24 cellular contexts compared by ENCODE assay signal in the genomic region with DNA sequence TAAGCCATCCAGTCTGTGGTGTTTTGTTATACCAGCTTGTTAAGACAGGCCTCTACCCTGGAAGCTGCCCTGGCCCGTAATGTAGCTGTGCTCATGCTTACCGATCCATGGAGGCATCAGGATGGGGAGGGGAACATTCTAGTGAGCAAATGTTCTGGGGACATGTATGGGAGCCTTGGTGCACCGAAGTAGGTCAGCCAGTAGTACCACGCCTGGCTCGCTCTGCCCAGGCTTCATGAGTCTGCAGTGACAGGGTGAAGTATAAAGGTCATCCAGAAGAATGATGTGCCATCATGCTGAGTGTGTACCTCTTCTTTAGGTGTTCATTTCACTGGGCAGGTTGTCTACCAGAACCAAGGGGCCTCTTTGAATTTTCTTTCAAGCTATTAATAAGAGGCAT. TPM values are rescaled to one million over a fixed set of nuclear protein-coding genes. Genes with fewer than 3 reads are reported as not detected.
DNase-seq lines count a peak whose midpoint lies in the region; ATAC-seq, FAIRE-seq and TF ChIP-seq lines count a peak whose summit lies in the region.
"Had no signal": no experiment of that assay in that cellular context is flagged by ENCODE, and none has a peak within 500 bp of the region (broad histone marks: within the 10 kb centered on the region; RNA-seq: fewer than 3 reads in every experiment).

No MANE protein-coding gene starts in this region.

- H3K36me3 ChIP-seq in KMS-11 (ENCODE audit: insufficient read depth) (no peaks in the 10 kb centered on the region), GM12878 (ENCODE audit: control insufficient read depth in 2 of 2, insufficient read depth in 2 of 2, low read length in 1 of 2) (peaks cover 0 to 9% of the 10 kb centered on the region in 2 experiments; a peak in 2 of 4 replicates)
- H3K36me3 ChIP-seq: BLaER1, HAP-1, MG63 had no signal

- intact Hi-C loops in GM12878 (cut with micrococcal nuclease; ENCODE audit: unreplicated experiment) = loop anchor here (10.0 kb wide), 1 partner anchor 1128 kb away; no protein-coding TSS in a partner anchor

- ATAC-seq in GM12878 (no peak), GM18520 (IDR thresholded peaks at IDR 0.05; ENCODE audit: unreplicated experiment) (no peak)
- no peak for ATAC-seq in stimulated activated memory B cell treated with anti-CD40 and anti-IgM and Interleukin-4, amounts not matched to agents 10 μg/mL and 1 μg/mL and 100 μg/mL, for 72 hours
- ATAC-seq: SK-N-SH treated with all-trans-retinoic acid at 6 μM for 48 hours had no signal

- H3K4me3 Mint-ChIP-seq in stimulated activated memory B cell treated with anti-CD40 and anti-IgM and Interleukin-4, amounts not matched to agents 10 μg/mL and 1 μg/mL and 100 μg/mL, for 72 hours = peak overlapping the region; percentile 46
- H3K4me3 Mint-ChIP-seq: CD4-positive, alpha-beta memory T cell had no signal

- no peak for FAIRE-seq in GM12878 (lab: Jason Lieb, UNC)
- FAIRE-seq: A204.1 had no signal

- H3K27me3 Mint-ChIP-seq in stimulated activated memory B cell treated with anti-CD40 and anti-IgM and Interleukin-4, amounts not matched to agents 10 μg/mL and 1 μg/mL and 100 μg/mL, for 72 hours = no peaks in the 10 kb centered on the region
- H3K27me3 Mint-ChIP-seq: CD4-positive, alpha-beta memory T cell had no signal

- CTCF ChIA-PET in GM12878 (lab: Yijun Ruan, JAX) = interaction anchor here (1.0 to 4.0 kb wide), 4 partner anchors 8 to 57 kb away, joined by 3 to 26 read pairs (median 7); no protein-coding TSS in a partner anchor

- in situ Hi-C loops in GM12878 (cut with MboI) = loop anchor here (25.0 kb wide), 1 partner anchor 1195 kb away; no protein-coding TSS in a partner anchor

- H3K4me2 ChIP-seq in KMS-11 (peak overlapping the region; percentile 99), GM12878 (ENCODE audit: control insufficient read depth, insufficient read depth) (peak overlapping the region; percentile 62)
- H3K4me2 ChIP-seq: BLaER1 had no signal

- H3K4me3 ChIP-seq in GM12865 (ENCODE audit: low read depth, low read length) = peak overlapping the region; percentile 57
- H3K4me3 ChIP-seq in KMS-11 (IDR thresholded peaks at IDR 0.05; ENCODE audit: insufficient read depth, low read depth, low read length) = peak overlapping the region; percentile 15
- peak overlapping the region; percentile 42; the same call in 1 of the 2 replicates for H3K4me3 ChIP-seq in GM12878
- H3K4me3 ChIP-seq: BLaER1, GM23248, HAP-1, MG63 had no signal

- peak; percentile 36; the same call in 1 of the 2 replicates for TF ChIP-seq POLR2A in GM12878 (IDR thresholded peaks at IDR 0.05; ENCODE audit: low read depth, low read length)

- H3K9ac ChIP-seq in KMS-11 (peak overlapping the region; percentile 45; the same call in 1 of the 2 replicates), GM12878 (ENCODE audit: control insufficient read depth, insufficient read depth, low read length) (0 out of 2 replicates have a peak overlapping the region, but pooled peaks have one; percentile 54)
- H3K9ac ChIP-seq: BLaER1, GM23248 had no signal

- TF ChIP-seq EP300 in GM12878 (IDR thresholded peaks at IDR 0.05; ENCODE audit: borderline replicate concordance in 1 of 2, control insufficient read depth in 1 of 2, low read depth in 2 of 2, low read length in 2 of 2) = no peak

- peak overlapping the region; percentile 96 for H3K27ac ChIP-seq in KMS-11
- H3K27ac ChIP-seq in GM12878 (ENCODE audit: control insufficient read depth, insufficient read depth) = peak overlapping the region; percentile 69
- H3K27ac ChIP-seq: BLaER1, GM23248 had no signal

- H3K79me2 ChIP-seq in KMS-11 (ENCODE audit: insufficient read depth, low read depth) (peaks cover 50% of the 10 kb centered on the region; the same call in 1 of the 2 replicates), GM12878 (ENCODE audit: control insufficient read depth, insufficient read depth, low read length) (peaks cover 96% of the 10 kb centered on the region)

- H4K20me1 ChIP-seq in KMS-11 (ENCODE audit: insufficient read depth) = no peaks in the 10 kb centered on the region
- H4K20me1 ChIP-seq in GM12878 (ENCODE audit: control insufficient read depth, insufficient read depth) = no peaks in the 10 kb centered on the region
- H4K20me1 ChIP-seq: BLaER1 had no signal

- peak overlapping the region; percentile 84 for H3K27ac Mint-ChIP-seq in stimulated activated memory B cell treated with anti-CD40 and anti-IgM and Interleukin-4, amounts not matched to agents 10 μg/mL and 1 μg/mL and 100 μg/mL, for 72 hours

- RAD21 ChIA-PET in GM12878 (lab: Charles Lee; ENCODE audit: unreplicated experiment) = interaction anchor here (1.0 to 15.9 kb wide), 3 partner anchors 13 to 107 kb away, joined by 3 to 222 read pairs (median 6); a partner anchor contains a TSS

- H3K9me3 ChIP-seq in GM12878 (replicated peaks; ENCODE audit: control insufficient read depth, insufficient read depth, low read length) = no peaks in the 10 kb centered on the region
- H3K9me3 ChIP-seq: HAP-1, MG63 had no signal

- no peak for TF ChIP-seq RAD21 in GM12878 (IDR thresholded peaks at IDR 0.05; ENCODE audit: insufficient read depth, low read depth, low read length)

- no TSS peak for BruUV-seq in GM12878 (replicated peaks; lab: Mats Ljungman, UMichigan)

- no peaks in the 10 kb centered on the region for H3K9me3 Mint-ChIP-seq in stimulated activated memory B cell treated with anti-CD40 and anti-IgM and Interleukin-4, amounts not matched to agents 10 μg/mL and 1 μg/mL and 100 μg/mL, for 72 hours
- H3K9me3 Mint-ChIP-seq: CD4-positive, alpha-beta memory T cell had no signal

- peak; percentile 38 for DNase-seq in GM12865 (ENCODE audit: low read depth)
- DNase-seq in GM12878 (ENCODE audit: low read depth, low spot score) = no peak
- DNase-seq in HT-29 (ENCODE audit: low spot score) = no peak
- no peak for DNase-seq in NCI-H69 (lab: John Stamatoyannopoulos, UW)
- DNase-seq: CD4-positive, alpha-beta memory T cell; DMS153; GM23248; Kasumi-1; MG63; NCI-H1092 treated with DMSO at 0.1 percent for 48 hours; NCI-H146; NCI-H2029 treated with DMSO at 0.1 percent for 48 hours; NCI-H2171 treated with DMSO at 0.1 percent for 48 hours; NCI-H446; NK-92 treated with Interleukin-12 subunit alpha and Interleukin-12 subunit beta, amount 100 ng/mL, for 24 hours; OCI-M1; SIG-M5 had no signal

- no peak for TF ChIP-seq CTCF in GM12865 (IDR thresholded peaks at IDR 0.05; ENCODE audit: insufficient read depth, low read depth, low read length, missing control alignments)
- TF ChIP-seq CTCF in KMS-11 (conservative IDR thresholded peaks at IDR 0.05; ENCODE audit: low read depth, low read length) = no peak
- TF ChIP-seq CTCF in GM12878 (IDR thresholded peaks at IDR 0.05 in 2 of 3, conservative IDR thresholded peaks at IDR 0.05 in 1 of 3; ENCODE audit: control insufficient read depth in 2 of 3, extremely low read depth in 1 of 3, insufficient read depth in 1 of 3, low read depth in 3 of 3, low read length in 3 of 3) = no peak

- POLR2A ChIA-PET in GM12878 (lab: Charles Lee) = interaction anchor here (1.1 to 3.3 kb wide), 4 partner anchors 10 to 38 kb away, joined by 3 to 36 read pairs (median 14); a partner anchor contains a TSS

- SMC1A ChIA-PET in GM12878 (lab: Charles Lee; ENCODE audit: uncharacterized antibody, unreplicated experiment) = interaction anchor here (1.3 to 15.4 kb wide), 5 partner anchors 10 to 90 kb away, joined by 3 to 258 read pairs (median 11); a partner anchor contains a TSS

- WGBS in GM12878 (ENCODE audit: insufficient coverage, insufficient replicate concordance, low lambda C conversion rate, missing lambda C conversion rate) = 54% methylated on average over 5 of the region's 5 CpGs

- H3K4me1 ChIP-seq in KMS-11 (ENCODE audit: low read depth, poor library complexity, severe bottlenecking) = peaks cover 97% of the 10 kb centered on the region
- H3K4me1 ChIP-seq in GM12878 (ENCODE audit: control insufficient read depth, insufficient read depth, low read length) = peaks cover 77% of the 10 kb centered on the region
- H3K4me1 ChIP-seq: HAP-1 had no signal

- peaks cover 83% of the 10 kb centered on the region for H3K4me1 Mint-ChIP-seq in stimulated activated memory B cell treated with anti-CD40 and anti-IgM and Interleukin-4, amounts not matched to agents 10 μg/mL and 1 μg/mL and 100 μg/mL, for 72 hours

- peaks cover 21% of the 10 kb centered on the region for H3K36me3 Mint-ChIP-seq in stimulated activated memory B cell treated with anti-CD40 and anti-IgM and Interleukin-4, amounts not matched to agents 10 μg/mL and 1 μg/mL and 100 μg/mL, for 72 hours

- H2AFZ ChIP-seq in KMS-11 (ENCODE audit: low read depth) = no peak overlapping the region
- no peak overlapping the region for H2AFZ ChIP-seq in GM12878 (ENCODE audit: control insufficient read depth, low read depth, low read length)
- H2AFZ ChIP-seq: GM23248 had no signal

- no peaks in the 10 kb centered on the region for H3K27me3 ChIP-seq in KMS-11 (ENCODE audit: insufficient read depth, low read depth)
- H3K27me3 ChIP-seq in GM12878 (replicated peaks in 1 of 2; ENCODE audit: control insufficient read depth in 2 of 2, insufficient read depth in 2 of 2, low read length in 1 of 2) = no peaks in the 10 kb centered on the region
- H3K27me3 ChIP-seq: BLaER1, MG63 had no signal

TF ChIP-seq in GM12878, 131 proteins besides CTCF, POLR2A, EP300 and RAD21:
- 0 out of 2 replicates have a peak, but pooled peaks have one; percentile 11 for TF ChIP-seq POLR2AphosphoS2 (IDR thresholded peaks at IDR 0.05; ENCODE audit: low read depth, low read length)
- no peak for TF ChIP-seq NFXL1 (IDR thresholded peaks at IDR 0.05; ENCODE audit: borderline replicate concordance)
TF ChIP-seq in GM12878: peak in this region for 1.

RNA-seq across cellular contexts. Expression of a gene that starts 16.3 kb away (rescaled TPM):
- 228 and 235 TPM in 2 replicates for total RNA-seq in GM12878 (2013; cell fraction: nucleolus; rRNA removed)
- total RNA-seq in GM12878 (2014; rRNA removed) (106 and 107 TPM in 2 replicates), GM12878 (2014; rRNA removed; fragmentation: Illumina TruSeq; extraction: Trizol) (88.8 and 91.2 TPM in 2 replicates), GM12878 (2021) (61.7 and 64.5 TPM in 2 replicates)
- 104 TPM for polyA plus RNA-seq in GM12878 (2011; ENCODE audit: low read depth)
- polyA plus RNA-seq in GM12878 (2011; rRNA removed) (42.2 and 46.6 TPM in 2 replicates), GM12878 (2014; fragmentation: Illumina TruSeq; extraction: Trizol) (72.9 and 79.7 TPM in 2 replicates), GM12878 (2014; fragmentation: Nextera tagmentation; extraction: Ambion mirVana) (10 to 100 TPM; 31.6 to 40.2 TPM), GM12878 (2014; rRNA removed) (74.4 and 77.6 TPM in 2 replicates), GM12878 (2016; fragmentation: Nextera tagmentation; extraction: Ambion mirVana) (10 to 100 TPM; 64.4 to 65.1 TPM)
- polyA plus RNA-seq in GM12878 (2011; cell fraction: cytosol; rRNA removed) = 30.6 and 42.1 TPM in 2 replicates
- 41.1 and 62.6 TPM in 2 replicates for polyA plus RNA-seq in GM12878 (2011; cell fraction: nucleus; rRNA removed)
- 105 and 110 TPM in 2 replicates for polyA plus RNA-seq in GM12878 (2012)
- 51.7 and 81.6 TPM in 2 replicates for polyA minus RNA-seq in GM12878 (2011; rRNA and poly(A)+ RNA removed)
- polyA minus RNA-seq in GM12878 (2011; cell fraction: cytosol; rRNA and poly(A)+ RNA removed) = 16.2 and 16.8 TPM in 2 replicates
- 30.9 and 34.6 TPM in 2 replicates for polyA minus RNA-seq in GM12878 (2011; cell fraction: nucleus; rRNA and poly(A)+ RNA removed)
- 0.41 and 1.3 TPM in 2 replicates for total RNA-seq in HT-29 (2014; rRNA removed; shearing (Covaris generic))

Comparison
In these comparisons a context has a peak if more than half of its experiments do, and no peak if none do; other contexts are left out.
1. RNA of a gene that starts 16.3 kb away (total RNA-seq): 61.7 to 235 TPM in GM12878; 0.41 to 1.3 TPM in HT-29; every median in the first group is over 10 times any median in the second.
2. Peak in every context shown above with its lines, with median percentiles within 50 percentile points of each other: H3K4me3 ChIP-seq.